18 cellular contexts compared by ENCODE assay signal in genomic region chr4:82362565-82362964, GRCh38. TPM values are rescaled to one million over a fixed set of nuclear protein-coding genes. Genes with fewer than 3 reads are reported as not detected.
DNase-seq lines count a peak whose midpoint lies in the region; ATAC-seq and TF ChIP-seq lines count a peak whose summit lies in the region.
"Had no signal": no experiment of that assay in that cellular context is flagged by ENCODE, and none has a peak within 500 bp of the region (broad histone marks: within the 10 kb centered on the region; RNA-seq: fewer than 3 reads in every experiment).

No MANE protein-coding gene starts in this region.

- peaks cover 65% of the 10 kb centered on the region for H3K4me1 ChIP-seq in OCI-LY7 (ENCODE audit: insufficient read depth, low read length, poor library complexity, severe bottlenecking)

- H3K79me2 ChIP-seq in OCI-LY7 (ENCODE audit: insufficient read depth, low read depth, low read length) = peaks cover 100% of the 10 kb centered on the region

- H3K4me1 Mint-ChIP-seq in T-helper 2 cell treated with Interferon-gamma antibody and Interleukin-4, amounts not matched to agents 5 μg/mL and 100 μg/mL, for 36 hours (ENCODE audit: low read depth) = peaks cover 66% of the 10 kb centered on the region
- H3K4me1 Mint-ChIP-seq in naive thymus-derived CD8-positive, alpha-beta T cell = peaks cover 33 to 95% (median 90%) of the 10 kb centered on the region in 4 donors
- H3K4me1 Mint-ChIP-seq in glutamatergic neuron (ENCODE audit: low read depth, unreplicated experiment) = peaks cover 6% of the 10 kb centered on the region

- no peak overlapping the region for H2AFZ ChIP-seq in OCI-LY7 (ENCODE audit: low read length)
- H2AFZ ChIP-seq: PC-9 had no signal

- H3K9me2 ChIP-seq in OCI-LY7 (ENCODE audit: insufficient read depth, low read length) = no peaks in the 10 kb centered on the region

- no peaks in the 10 kb centered on the region for H3K27me3 Mint-ChIP-seq in T-helper 2 cell treated with Interferon-gamma antibody and Interleukin-4, amounts not matched to agents 5 μg/mL and 100 μg/mL, for 36 hours (ENCODE audit: low read depth)
- H3K27me3 Mint-ChIP-seq in naive thymus-derived CD8-positive, alpha-beta T cell = no peaks in the 10 kb centered on the region
- H3K27me3 Mint-ChIP-seq in glutamatergic neuron (ENCODE audit: unreplicated experiment) = no peaks in the 10 kb centered on the region
- H3K27me3 Mint-ChIP-seq: type B pancreatic cell had no signal

- H3K36me3 ChIP-seq in OCI-LY7 (ENCODE audit: insufficient read depth, low read length) = peaks cover 97% of the 10 kb centered on the region

- CTCF ChIA-PET in OCI-LY7 (lab: Charles Lee; ENCODE audit: unreplicated experiment) = no interaction called here

- peaks cover 49% of the 10 kb centered on the region for H3K36me3 Mint-ChIP-seq in T-helper 2 cell treated with Interferon-gamma antibody and Interleukin-4, amounts not matched to agents 5 μg/mL and 100 μg/mL, for 36 hours (ENCODE audit: low read depth)
- H3K36me3 Mint-ChIP-seq in naive thymus-derived CD8-positive, alpha-beta T cell = peaks cover 0 to 66% (median 8%) of the 10 kb centered on the region in 3 donors
- H3K36me3 Mint-ChIP-seq in glutamatergic neuron (ENCODE audit: unreplicated experiment) = no peaks in the 10 kb centered on the region

- peak overlapping the region; percentile 25; the same call in 1 of the 2 replicates for H3K4me2 ChIP-seq in OCI-LY7 (ENCODE audit: low read length)
- H3K4me2 ChIP-seq: PC-9 had no signal

- peak; percentile 67 for ATAC-seq in GM21360 (IDR thresholded peaks at IDR 0.05; ENCODE audit: unreplicated experiment)
- no peak for ATAC-seq in naive thymus-derived CD8-positive, alpha-beta T cell
- ATAC-seq: heart right ventricle, right cardiac atrium had no signal

- intact Hi-C loops in OCI-LY7 (cut with micrococcal nuclease; ENCODE audit: unreplicated experiment) = no loop called here

- no peak for DNase-seq in T-helper 2 cell treated with Interferon-gamma antibody and Interleukin-4, amounts not matched to agents 5 μg/mL and 100 μg/mL, for 36 hours (ENCODE audit: low spot score)
- DNase-seq in T-helper 2 cell (no peak), OCI-LY7 (ENCODE audit: low spot score) (no peak), foreskin melanocyte (no peak), NCI-H524 (lab: John Stamatoyannopoulos, UW) (no peak), glutamatergic neuron (no peak)
- no peak for DNase-seq in naive thymus-derived CD8-positive, alpha-beta T cell
- DNase-seq: DMS79; effector memory CD4-positive, alpha-beta T cell; heart right ventricle; NCI-H1417 treated with DMSO at 0.1 percent for 48 hours; PC-9; right cardiac atrium had no signal

- peak overlapping the region; percentile 7 for H3K4me3 Mint-ChIP-seq in T-helper 2 cell treated with Interferon-gamma antibody and Interleukin-4, amounts not matched to agents 5 μg/mL and 100 μg/mL, for 36 hours
- peak overlapping the region in 9 of 10 donors; percentile 16 to 62 (median 33) for H3K4me3 Mint-ChIP-seq in naive thymus-derived CD8-positive, alpha-beta T cell
- H3K4me3 Mint-ChIP-seq in glutamatergic neuron (ENCODE audit: unreplicated experiment) = no peak overlapping the region
- H3K4me3 Mint-ChIP-seq: type B pancreatic cell had no signal

- H4K20me1 ChIP-seq in OCI-LY7 (ENCODE audit: insufficient read depth, low read length) = peaks cover 87% of the 10 kb centered on the region

- no peak overlapping the region for H3K27ac ChIP-seq in OCI-LY7 (ENCODE audit: low read depth, low read length, poor library complexity, severe bottlenecking)
- H3K27ac ChIP-seq: 22Rv1, PC-9 had no signal

- no peaks in the 10 kb centered on the region for H3K9me3 Mint-ChIP-seq in T-helper 2 cell treated with Interferon-gamma antibody and Interleukin-4, amounts not matched to agents 5 μg/mL and 100 μg/mL, for 36 hours
- no peaks in the 10 kb centered on the region for H3K9me3 Mint-ChIP-seq in naive thymus-derived CD8-positive, alpha-beta T cell
- no peaks in the 10 kb centered on the region for H3K9me3 Mint-ChIP-seq in glutamatergic neuron (ENCODE audit: unreplicated experiment)
- H3K9me3 Mint-ChIP-seq: type B pancreatic cell had no signal

- no peak overlapping the region for H3K4me3 ChIP-seq in OCI-LY7 (ENCODE audit: low read depth, low read length, poor library complexity, severe bottlenecking)
- H3K4me3 ChIP-seq: HAP-1, heart right ventricle, lung, PC-9 had no signal

- BruUV-seq in OCI-LY7 (replicated peaks; lab: Mats Ljungman, UMichigan) = no TSS peak

- H3K27ac Mint-ChIP-seq in T-helper 2 cell treated with Interferon-gamma antibody and Interleukin-4, amounts not matched to agents 5 μg/mL and 100 μg/mL, for 36 hours = no peak overlapping the region
- H3K27ac Mint-ChIP-seq in naive thymus-derived CD8-positive, alpha-beta T cell = peak overlapping the region in 9 of 10 donors; percentile 20 to 77 (median 55)
- H3K27ac Mint-ChIP-seq in glutamatergic neuron (ENCODE audit: unreplicated experiment) = no peak overlapping the region

- TF ChIP-seq CTCF in OCI-LY7 (conservative IDR thresholded peaks at IDR 0.05; ENCODE audit: low read length) (no peak), glutamatergic neuron (IDR thresholded peaks at IDR 0.05; ENCODE audit: partially characterized antibody, unreplicated experiment) (no peak)

- H3K9me3 ChIP-seq in OCI-LY7 (ENCODE audit: low read length) = no peaks in the 10 kb centered on the region
- H3K9me3 ChIP-seq: HAP-1, heart right ventricle had no signal

- POLR2A ChIA-PET in OCI-LY7 (lab: Charles Lee) = interaction anchor here (0.9 to 2.7 kb wide), 2 partner anchors 14 to 1294 kb away, joined by 3 to 9 read pairs; no protein-coding TSS in a partner anchor
- POLR2A ChIA-PET in naive thymus-derived CD8-positive, alpha-beta T cell (lab: Charles Lee) = interaction anchor here (0.6 to 3.5 kb wide), 4 partner anchors 10 to 67 kb away, joined by 3 to 28 read pairs (median 10); partner anchors contain the start of genes HNRNPD and HNRNPDL

RNA-seq across cellular contexts. Expression of gene HNRNPD, which starts 11.2 kb away (rescaled TPM):
- total RNA-seq in OCI-LY7 (2014; rRNA removed; shearing (Covaris generic)) = 127 and 159 TPM in 2 replicates
- total RNA-seq in OCI-LY7 (2022) (572 and 601 TPM in 2 replicates), glutamatergic neuron (ENCODE audit: unreplicated experiment) (253 TPM)
- total RNA-seq in naive thymus-derived CD8-positive, alpha-beta T cell = 100 to 1,000 TPM; 295 to 310 TPM
- polyA plus RNA-seq in naive thymus-derived CD8-positive, alpha-beta T cell = 100 to 1,000 TPM; 176 to 292 (median 232) TPM

Comparison
In these comparisons a context has a peak if more than half of its experiments do, and no peak if none do; other contexts are left out.
1. H3K27ac Mint-ChIP-seq: peak in naive thymus-derived CD8-positive, alpha-beta T cell (9 of 10); none in T-helper 2 cell treated with Interferon-gamma antibody and Interleukin-4, amounts not matched to agents 5 μg/mL and 100 μg/mL, for 36 hours (single experiment) and glutamatergic neuron (single experiment).